In genomic region chrX:57772637-57773036, GRCh38 we compare ENCODE assay signal across 31 cellular contexts.
DNase-seq lines count a peak whose midpoint lies in the region; ATAC-seq, FAIRE-seq and TF ChIP-seq lines count a peak whose summit lies in the region.
"Had no signal": no experiment of that assay in that cellular context is flagged by ENCODE, and none has a peak within 500 bp of the region (broad histone marks: within the 10 kb centered on the region; RNA-seq: fewer than 3 reads in every experiment).

No MANE protein-coding gene starts in this region.

- ATAC-seq in Panc1 (no peak), GM21390 (IDR thresholded peaks at IDR 0.05; ENCODE audit: unreplicated experiment) (no peak)
- ATAC-seq: activated naive CD8-positive, alpha-beta T cell treated with anti-CD3 and anti-CD28 coated beads, Interleukin-2, amount 50 U/mL, for 24 hours; gastrocnemius medialis; mucosa of descending colon; WTC11 had no signal

- peak; percentile 25 for DNase-seq in NCI-H748 (lab: John Stamatoyannopoulos, UW; ENCODE audit: unreplicated experiment)
- no peak for DNase-seq in NCI-H748 treated with DMSO at 0.1 percent for 48 hours (lab: John Stamatoyannopoulos, UW)
- peak; percentile 32 for DNase-seq in HT-29 (ENCODE audit: low spot score)
- no peak for DNase-seq in Panc1 (ENCODE audit: low read depth, low spot score)
- no peak for DNase-seq in endodermal cell
- no peak for DNase-seq in thyroid gland
- no peak for DNase-seq in GM19239 (ENCODE audit: insufficient read length, low spot score)
- DNase-seq: ACHN; activated CD4-positive, alpha-beta T cell treated with anti-CD3 and anti-CD28 coated beads, Interleukin-2, amount 50 U/mL, for 4 hours; activated gamma-delta T cell; activated naive CD8-positive, alpha-beta T cell treated with anti-CD3 and anti-CD28 coated beads, Interleukin-2, amount 50 U/mL, for 24 hours; brain microvascular endothelial cell; C1 segment of cervical spinal cord; effector memory CD4-positive, alpha-beta T cell; gastrocnemius medialis; GDM1; HFFc6; hypothalamus; islet precursor cell; mucosa of descending colon; NCI-H1105 treated with DMSO at 0.1 percent for 48 hours; NCI-H2081 treated with DMSO at 0.1 percent for 48 hours; NCI-H510A; nephron progenitor cell; posterior cingulate gyrus; sigmoid colon had no signal

- in situ Hi-C loops in Panc1 (cut with HindIII; ENCODE audit: low pct_unique_long_range_greater_than_20kb, low sequenced_read_pairs) = no loop called here

- H3K27me3 ChIP-seq in Panc1 (ENCODE audit: control insufficient read depth, insufficient read depth, low read length) = no peaks in the 10 kb centered on the region
- no peaks in the 10 kb centered on the region for H3K27me3 ChIP-seq in endodermal cell (ENCODE audit: control insufficient read depth, insufficient read depth, low read length, poor library complexity, severe bottlenecking)
- no peaks in the 10 kb centered on the region for H3K27me3 ChIP-seq in thyroid gland
- H3K27me3 ChIP-seq: brain microvascular endothelial cell, esophagus muscularis mucosa, gastrocnemius medialis, sigmoid colon, SJSA1 had no signal

- H3K27ac Mint-ChIP-seq in endodermal cell = no peak overlapping the region
- H3K27ac Mint-ChIP-seq: activated naive CD8-positive, alpha-beta T cell treated with anti-CD3 and anti-CD28 coated beads, Interleukin-2, amount 50 U/mL, for 24 hours; HFFc6; nephron progenitor cell; WTC11 had no signal

- H3K4me1 ChIP-seq in Panc1 (ENCODE audit: control insufficient read depth, insufficient read depth, low read length) = no peaks in the 10 kb centered on the region
- H3K4me1 ChIP-seq in endodermal cell (ENCODE audit: control insufficient read depth, insufficient read depth, low read length) = no peaks in the 10 kb centered on the region
- no peaks in the 10 kb centered on the region for H3K4me1 ChIP-seq in thyroid gland
- H3K4me1 ChIP-seq: esophagus muscularis mucosa, gastrocnemius medialis, sigmoid colon, SJSA1 had no signal

- intact Hi-C loops in Panc1 (cut with micrococcal nuclease; ENCODE audit: unreplicated experiment) = no loop called here
- intact Hi-C loops in thyroid gland (cut with DNase I) = no loop called here

- POLR2A ChIA-PET in Panc1 (lab: Charles Lee) = no interaction called here

- H3K36me3 ChIP-seq in Panc1 (ENCODE audit: control insufficient read depth, insufficient read depth, low read length) (no peaks in the 10 kb centered on the region), endodermal cell (ENCODE audit: control insufficient read depth, insufficient read depth, low read length) (no peaks in the 10 kb centered on the region), thyroid gland (no peaks in the 10 kb centered on the region)
- H3K36me3 ChIP-seq: brain microvascular endothelial cell, esophagus muscularis mucosa, gastrocnemius medialis, sigmoid colon, SJSA1 had no signal

- H3K9ac ChIP-seq in endodermal cell (ENCODE audit: extremely low read depth, low read length, poor library complexity, severe bottlenecking) = no peak overlapping the region

- H3K27ac ChIP-seq in Panc1 (ENCODE audit: low read length) (no peak overlapping the region), endodermal cell (ENCODE audit: low read depth, low read length) (no peak overlapping the region), thyroid gland (no peak overlapping the region)
- H3K27ac ChIP-seq: brain microvascular endothelial cell, esophagus muscularis mucosa, gastrocnemius medialis, sigmoid colon, SJSA1 had no signal

- no TSS peak for BruUV-seq in Panc1 (replicated peaks; lab: Mats Ljungman, UMichigan)

- no peak overlapping the region for H3K4me3 Mint-ChIP-seq in endodermal cell
- H3K4me3 Mint-ChIP-seq: activated naive CD8-positive, alpha-beta T cell treated with anti-CD3 and anti-CD28 coated beads, Interleukin-2, amount 50 U/mL, for 24 hours; HFFc6; nephron progenitor cell; WTC11 had no signal

- FAIRE-seq in GM19239 (lab: Jason Lieb, UNC) = no peak
- FAIRE-seq: urothelium cell line had no signal

- no peak for TF ChIP-seq POLR2A in thyroid gland (IDR thresholded peaks at IDR 0.05)

- TF ChIP-seq CTCF in Panc1 (IDR thresholded peaks at IDR 0.05) = peak; percentile 19; the same call in 1 of the 2 replicates
- TF ChIP-seq CTCF in endodermal cell (conservative IDR thresholded peaks at IDR 0.05) = peak; percentile 30
- TF ChIP-seq CTCF in thyroid gland (IDR thresholded peaks at IDR 0.05) = no peak

- H3K9me3 Mint-ChIP-seq in endodermal cell = peaks cover 53% of the 10 kb centered on the region
- H3K9me3 Mint-ChIP-seq: activated naive CD8-positive, alpha-beta T cell treated with anti-CD3 and anti-CD28 coated beads, Interleukin-2, amount 50 U/mL, for 24 hours; HFFc6; WTC11 had no signal

- 78% methylated on average over 4 of the region's 4 CpGs; no CpG with 5 or more reads in 1 of the 2 experiments for WGBS in endodermal cell (ENCODE audit: insufficient coverage in 1 of 2, insufficient read length in 1 of 2), 2 experiments
- WGBS in thyroid gland, 2 donors = 91 to 94% methylated on average over 4 of the region's 4 CpGs

- H3K36me3 Mint-ChIP-seq in endodermal cell (ENCODE audit: low read depth) = no peaks in the 10 kb centered on the region
- H3K36me3 Mint-ChIP-seq: WTC11 had no signal

- no peaks in the 10 kb centered on the region for H3K27me3 Mint-ChIP-seq in endodermal cell (ENCODE audit: insufficient read depth)
- H3K27me3 Mint-ChIP-seq: activated naive CD8-positive, alpha-beta T cell treated with anti-CD3 and anti-CD28 coated beads, Interleukin-2, amount 50 U/mL, for 24 hours had no signal

- no peaks in the 10 kb centered on the region for H3K9me3 ChIP-seq in Panc1 (ENCODE audit: control insufficient read depth, insufficient read depth, low read depth, low read length)
- no peaks in the 10 kb centered on the region for H3K9me3 ChIP-seq in endodermal cell (ENCODE audit: control insufficient read depth, low read length)
- no peaks in the 10 kb centered on the region for H3K9me3 ChIP-seq in thyroid gland
- H3K9me3 ChIP-seq: gastrocnemius medialis, mucosa of descending colon, sigmoid colon, SJSA1 had no signal

- H3K4me1 Mint-ChIP-seq in endodermal cell = no peaks in the 10 kb centered on the region
- H3K4me1 Mint-ChIP-seq: activated naive CD8-positive, alpha-beta T cell treated with anti-CD3 and anti-CD28 coated beads, Interleukin-2, amount 50 U/mL, for 24 hours; nephron progenitor cell; WTC11 had no signal

- H3K4me3 ChIP-seq in Panc1 (ENCODE audit: low read depth in 2 of 2, low read length in 2 of 2) (no peak overlapping the region), endodermal cell (ENCODE audit: low read length) (no peak overlapping the region), thyroid gland (replicated peaks in 1 of 3) (no peak overlapping the region)
- H3K4me3 ChIP-seq: esophagus muscularis mucosa, gastrocnemius medialis, mucosa of descending colon, sigmoid colon, SJSA1 had no signal

- CTCF ChIA-PET in Panc1 (lab: Charles Lee) = no interaction called here

Comparison
In these comparisons a context has a peak if more than half of its experiments do, and no peak if none do; other contexts are left out.
1. DNase-seq: peak in NCI-H748 (single experiment) and HT-29 (single experiment); none in NCI-H748 treated with DMSO at 0.1 percent for 48 hours (single experiment), Panc1 (single experiment), endodermal cell (single experiment), thyroid gland (0 of 2) and GM19239 (single experiment).
2. CTCF ChIP-seq: peak in Panc1 (single experiment) and endodermal cell (single experiment); none in thyroid gland (0 of 6).